Comparison of ENCODE assay signal across 14 cellular contexts in the genomic region with DNA sequence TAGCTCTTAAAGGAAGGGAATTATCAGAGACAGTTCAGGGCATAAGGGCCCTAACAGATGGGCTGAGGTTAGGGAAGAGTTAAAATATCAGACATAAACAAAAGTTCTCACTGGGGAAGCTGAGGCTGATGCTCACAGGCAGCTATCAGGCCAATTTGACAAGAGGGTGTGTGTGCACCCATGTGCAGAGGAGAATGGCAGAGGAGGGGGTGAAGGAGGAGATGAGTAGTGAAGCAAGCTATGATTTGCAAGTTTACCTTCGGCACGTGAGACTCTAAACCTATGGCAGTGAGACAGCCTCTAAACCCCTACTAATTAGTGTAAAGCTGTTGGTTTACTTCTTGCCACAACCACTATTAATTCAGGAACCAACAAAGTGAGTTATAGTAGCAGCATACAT.
A peak's percentile ranks its signal among the peaks of the same experiment; 100 is the strongest.
DNase-seq lines count a peak whose midpoint lies in the region; ATAC-seq, FAIRE-seq and TF ChIP-seq lines count a peak whose summit lies in the region.
"Had no signal": no experiment of that assay in that cellular context is flagged by ENCODE, and none has a peak within 500 bp of the region (broad histone marks: within the 10 kb centered on the region; RNA-seq: fewer than 3 reads in every experiment).

No MANE protein-coding gene starts in this region.

- no peaks in the 10 kb centered on the region for H3K27me3 Mint-ChIP-seq in activated CD4-positive, alpha-beta memory T cell treated with anti-CD3 and anti-CD28 coated beads for 36 hours
- H3K27me3 Mint-ChIP-seq in T-cell, result peaks cover 2% of the 10 kb centered on the region in 2 donors
- H3K27me3 Mint-ChIP-seq: activated naive CD8-positive, alpha-beta T cell treated with anti-CD3 and anti-CD28 coated beads for 36 hours had no signal

- no peaks in the 10 kb centered on the region for H3K4me1 Mint-ChIP-seq in activated CD4-positive, alpha-beta memory T cell treated with anti-CD3 and anti-CD28 coated beads for 36 hours (ENCODE audit: low read depth)
- peaks cover 0 to 2% (median 0%) of the 10 kb centered on the region in 3 donors for H3K4me1 Mint-ChIP-seq in T-cell
- H3K4me1 Mint-ChIP-seq: activated naive CD8-positive, alpha-beta T cell treated with anti-CD3 and anti-CD28 coated beads for 36 hours; stimulated activated effector memory CD8-positive, alpha-beta T cell treated with anti-CD3 and anti-CD28 coated beads, Interleukin-12 subunit alpha, Interleukin-12 subunit beta, amount 100 ng/mL, for 72 hours had no signal

- no peak for TF ChIP-seq POLR2A in GM12892 (IDR thresholded peaks at IDR 0.05; ENCODE audit: low read depth, low read length)

- no peaks in the 10 kb centered on the region for H3K9me3 Mint-ChIP-seq in activated CD4-positive, alpha-beta memory T cell treated with anti-CD3 and anti-CD28 coated beads for 36 hours
- no peaks in the 10 kb centered on the region for H3K9me3 Mint-ChIP-seq in T-cell
- H3K9me3 Mint-ChIP-seq: activated naive CD8-positive, alpha-beta T cell treated with anti-CD3 and anti-CD28 coated beads for 36 hours; stimulated activated effector memory CD8-positive, alpha-beta T cell treated with anti-CD3 and anti-CD28 coated beads, Interleukin-12 subunit alpha, Interleukin-12 subunit beta, amount 100 ng/mL, for 72 hours had no signal

- H3K27ac Mint-ChIP-seq in activated CD4-positive, alpha-beta memory T cell treated with anti-CD3 and anti-CD28 coated beads for 36 hours, result no peak overlapping the region
- peak overlapping the region in 1 of 2 donors; percentile 33 for H3K27ac Mint-ChIP-seq in T-cell
- H3K27ac Mint-ChIP-seq: activated naive CD8-positive, alpha-beta T cell treated with anti-CD3 and anti-CD28 coated beads for 36 hours; stimulated activated effector memory CD8-positive, alpha-beta T cell treated with anti-CD3 and anti-CD28 coated beads, Interleukin-12 subunit alpha, Interleukin-12 subunit beta, amount 100 ng/mL, for 72 hours had no signal

- DNase-seq in GM12892 (ENCODE audit: insufficient read length) (no peak), globus pallidus (ENCODE audit: low spot score) (no peak), T-cell (no peak)
- DNase-seq in activated CD4-positive, alpha-beta memory T cell treated with anti-CD3 and anti-CD28 coated beads for 36 hours, result no peak
- DNase-seq: activated CD8-positive, alpha-beta memory T cell treated with anti-CD3 and anti-CD28 coated beads for 24 hours; activated naive CD8-positive, alpha-beta T cell treated with anti-CD3 and anti-CD28 coated beads for 36 hours; DMS53; NCI-H446; T-helper 9 cell had no signal

- peak; percentile 30 for ATAC-seq in GM19452 (IDR thresholded peaks at IDR 0.05; ENCODE audit: unreplicated experiment)
- ATAC-seq in HG02798 (IDR thresholded peaks at IDR 0.05; ENCODE audit: poor library complexity, unreplicated experiment), result peak; percentile 24
- ATAC-seq in HG03378 (IDR thresholded peaks at IDR 0.05; ENCODE audit: unreplicated experiment), result peak; percentile 20
- no peak for ATAC-seq in HG02970 (IDR thresholded peaks at IDR 0.05; ENCODE audit: low FRiP score, unreplicated experiment)
- ATAC-seq in T-cell (replicated peaks in 1 of 4), result no peak
- ATAC-seq: stimulated activated effector memory CD8-positive, alpha-beta T cell treated with anti-CD3 and anti-CD28 coated beads, Interleukin-12 subunit alpha, Interleukin-12 subunit beta, amount 100 ng/mL, for 72 hours had no signal

- intact Hi-C loops in activated CD4-positive, alpha-beta memory T cell treated with anti-CD3 and anti-CD28 coated beads for 36 hours (cut with micrococcal nuclease), result no loop called here

- H3K36me3 Mint-ChIP-seq in activated CD4-positive, alpha-beta memory T cell treated with anti-CD3 and anti-CD28 coated beads for 36 hours, result no peaks in the 10 kb centered on the region
- no peaks in the 10 kb centered on the region for H3K36me3 Mint-ChIP-seq in T-cell
- H3K36me3 Mint-ChIP-seq: activated naive CD8-positive, alpha-beta T cell treated with anti-CD3 and anti-CD28 coated beads for 36 hours; stimulated activated effector memory CD8-positive, alpha-beta T cell treated with anti-CD3 and anti-CD28 coated beads, Interleukin-12 subunit alpha, Interleukin-12 subunit beta, amount 100 ng/mL, for 72 hours had no signal

- peak; percentile 21 for FAIRE-seq in GM12892 (lab: Jason Lieb, UNC)

- H3K4me3 Mint-ChIP-seq in activated CD4-positive, alpha-beta memory T cell treated with anti-CD3 and anti-CD28 coated beads for 36 hours, result no peak overlapping the region
- H3K4me3 Mint-ChIP-seq in T-cell, result no peak overlapping the region
- H3K4me3 Mint-ChIP-seq: activated naive CD8-positive, alpha-beta T cell treated with anti-CD3 and anti-CD28 coated beads for 36 hours; stimulated activated effector memory CD8-positive, alpha-beta T cell treated with anti-CD3 and anti-CD28 coated beads, Interleukin-12 subunit alpha, Interleukin-12 subunit beta, amount 100 ng/mL, for 72 hours had no signal

- POLR2A ChIA-PET in activated CD4-positive, alpha-beta memory T cell treated with anti-CD3 and anti-CD28 coated beads for 36 hours (lab: Charles Lee), result no interaction called here
- POLR2A ChIA-PET in T-cell (lab: Charles Lee), result no interaction called here

- CTCF ChIA-PET in activated CD4-positive, alpha-beta memory T cell treated with anti-CD3 and anti-CD28 coated beads for 36 hours (lab: Charles Lee), result interaction anchor here (1.5 kb wide), 1 partner anchor 9 kb away, joined by 3 read pairs; no protein-coding TSS in a partner anchor
- CTCF ChIA-PET in T-cell (lab: Charles Lee), result interaction anchor here in 1 of 2 donors (0.7 to 1.5 kb wide), 2 partner anchors 8 to 14 kb away, joined by 3 to 4 read pairs; no protein-coding TSS in a partner anchor

Comparison
In these comparisons a context has a peak if more than half of its experiments do, and no peak if none do; other contexts are left out.
1. ATAC-seq: peak in GM19452 (single experiment), HG02798 (single experiment) and HG03378 (single experiment); none in HG02970 (single experiment) and T-cell (0 of 4).